Comparison of ENCODE assay signal across 1 cellular context in genomic region chr1:79617777-79618176, GRCh38.
TF ChIP-seq lines count a peak whose summit lies in the region.

No MANE protein-coding gene starts in this region.

TF ChIP-seq in H1, 55 proteins besides CTCF, POLR2A, EP300 and RAD21 (continued from another document):
- no peak for TF ChIP-seq ATF2 (IDR thresholded peaks at IDR 0.05; ENCODE audit: low read length)
